ENCODE assay signal across 9 cellular contexts in the genomic region with DNA sequence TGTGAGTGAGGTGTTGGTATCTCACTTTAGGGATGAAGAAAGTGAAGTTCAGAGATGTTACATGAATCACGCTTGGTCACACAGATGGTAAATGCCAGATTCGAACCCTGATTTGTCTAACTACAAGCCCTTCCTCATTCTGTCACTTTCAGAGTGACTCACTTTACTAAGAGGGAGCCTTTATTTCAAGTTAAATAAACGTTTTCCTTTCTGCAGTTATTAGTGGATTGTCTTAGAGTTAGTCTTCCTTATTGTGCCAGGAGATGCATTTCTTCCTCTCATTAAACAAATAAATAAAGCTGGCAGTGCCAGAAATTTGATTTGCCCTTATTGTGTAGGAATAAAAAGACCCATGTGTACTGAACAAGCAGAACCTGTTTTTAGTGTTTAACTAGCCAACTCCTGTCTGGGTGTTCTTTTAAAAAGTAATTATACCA.
DNase-seq lines count a peak whose midpoint lies in the region; TF ChIP-seq lines count a peak whose summit lies in the region.
"Had no signal": no experiment of that assay in that cellular context is flagged by ENCODE, and none has a peak within 500 bp of the region (broad histone marks: within the 10 kb centered on the region; RNA-seq: fewer than 3 reads in every experiment).

No MANE protein-coding gene starts in this region.

- peak overlapping the region; percentile 85 for H3K27ac Mint-ChIP-seq in activated T-cell treated with anti-CD3 and anti-CD28 coated beads, Interleukin-2, amount 50 U/mL, for 24 hours
- H3K27ac Mint-ChIP-seq in Caco-2 (ENCODE audit: unreplicated experiment): no peak overlapping the region

- TF ChIP-seq EP300 in stomach (IDR thresholded peaks at IDR 0.05): no peak

- H3K36me3 ChIP-seq in colonic mucosa: no peaks in the 10 kb centered on the region
- H3K36me3 ChIP-seq in stomach: no peaks in the 10 kb centered on the region
- H3K36me3 ChIP-seq in Caco-2 (ENCODE audit: control insufficient read depth, insufficient read depth, low read length): peaks cover 1% of the 10 kb centered on the region; the same call in 1 of the 2 replicates
- peaks cover 14% of the 10 kb centered on the region; the same call in 1 of the 2 replicates for H3K36me3 ChIP-seq in MG63

- peaks cover 40% of the 10 kb centered on the region for H3K36me3 Mint-ChIP-seq in activated T-cell treated with anti-CD3 and anti-CD28 coated beads, Interleukin-2, amount 50 U/mL, for 24 hours (ENCODE audit: low read depth)
- peaks cover 20% of the 10 kb centered on the region for H3K36me3 Mint-ChIP-seq in Caco-2 (ENCODE audit: insufficient read depth, unreplicated experiment)

- peaks cover 20% of the 10 kb centered on the region for H3K4me1 ChIP-seq in colonic mucosa
- peaks cover 34 to 67% (median 46%) of the 10 kb centered on the region in 4 donors for H3K4me1 ChIP-seq in stomach
- no peaks in the 10 kb centered on the region; the same call in none of the 2 replicates for H3K4me1 ChIP-seq in Caco-2

- 11 to 27% (median 15%) methylated on average over 3 of the region's 3 CpGs for WGBS in stomach, 5 donors

- H3K27me3 ChIP-seq in colonic mucosa (no peaks in the 10 kb centered on the region), stomach (no peaks in the 10 kb centered on the region), Caco-2 (replicated peaks; ENCODE audit: control insufficient read depth, insufficient read depth, low read length) (no peaks in the 10 kb centered on the region), MG63 (no peaks in the 10 kb centered on the region)

- H3K4me1 Mint-ChIP-seq in activated T-cell treated with anti-CD3 and anti-CD28 coated beads, Interleukin-2, amount 50 U/mL, for 24 hours (ENCODE audit: low read depth): peaks cover 81% of the 10 kb centered on the region
- peaks cover 26% of the 10 kb centered on the region for H3K4me1 Mint-ChIP-seq in Caco-2 (ENCODE audit: low read depth, unreplicated experiment)

- CTCF ChIA-PET in Caco-2 (lab: Charles Lee): no interaction called here

- TF ChIP-seq CTCF in colonic mucosa (IDR thresholded peaks at IDR 0.05) (no peak), stomach (IDR thresholded peaks at IDR 0.05) (no peak), Caco-2 (IDR thresholded peaks at IDR 0.05; ENCODE audit: insufficient read depth in 1 of 2, low read depth in 1 of 2, low read length in 1 of 2, severe bottlenecking in 1 of 2, unreplicated experiment in 1 of 2) (no peak)

- peak overlapping the region; percentile 3 for H3K4me3 Mint-ChIP-seq in activated T-cell treated with anti-CD3 and anti-CD28 coated beads, Interleukin-2, amount 50 U/mL, for 24 hours
- no peak overlapping the region for H3K4me3 Mint-ChIP-seq in Caco-2 (ENCODE audit: unreplicated experiment)

- H3K27ac ChIP-seq in colonic mucosa (peak overlapping the region; percentile 81), stomach (peak overlapping the region; percentile 6 to 85 (median 81))

- H3K9ac ChIP-seq in colonic mucosa (ENCODE audit: low read depth in 2 of 2, low read length in 2 of 2): peak overlapping the region in 1 of 2 donors; percentile 72

- no peaks in the 10 kb centered on the region for H3K9me3 ChIP-seq in colonic mucosa
- H3K9me3 ChIP-seq in stomach: no peaks in the 10 kb centered on the region
- H3K9me3 ChIP-seq in Caco-2: no peaks in the 10 kb centered on the region
- no peaks in the 10 kb centered on the region; the same call in 1 of the 2 replicates for H3K9me3 ChIP-seq in MG63

- intact Hi-C loops in colonic mucosa (cut with DNase I): no loop called here
- intact Hi-C loops in stomach (cut with DNase I; ENCODE audit: low total_unique reads): no loop called here
- intact Hi-C loops in Caco-2 (cut with micrococcal nuclease; ENCODE audit: unreplicated experiment): no loop called here

- no peak overlapping the region for H3K4me3 ChIP-seq in colonic mucosa
- H3K4me3 ChIP-seq in stomach: peak overlapping the region in 2 of 4 donors; percentile 23 to 27
- no peak overlapping the region for H3K4me3 ChIP-seq in Caco-2 (ENCODE audit: low read depth, low read length)
- no peak overlapping the region for H3K4me3 ChIP-seq in MG63

- no TSS peak for BruUV-seq in Caco-2 (replicated peaks; lab: Mats Ljungman, UMichigan)

- no peak for DNase-seq in activated T-cell treated with anti-CD3 and anti-CD28 coated beads, Interleukin-2, amount 50 U/mL, for 24 hours
- DNase-seq in activated T-cell treated with anti-CD3 and anti-CD28 coated beads, Interleukin-2, amount 50 U/mL, for 48 hours: no peak
- peak; percentile 74 for DNase-seq in NCI-H1105 treated with DMSO at 0.1 percent for 48 hours (lab: John Stamatoyannopoulos, UW)
- no peak for DNase-seq in colonic mucosa
- DNase-seq in stomach: no peak
- DNase-seq in Caco-2: no peak
- no peak for DNase-seq in MG63
- DNase-seq in NCI-H1694 (lab: John Stamatoyannopoulos, UW): no peak
- DNase-seq: foreskin melanocyte had no signal

- no peak for TF ChIP-seq POLR2A in stomach (IDR thresholded peaks at IDR 0.05)

- H3K9me3 Mint-ChIP-seq in activated T-cell treated with anti-CD3 and anti-CD28 coated beads, Interleukin-2, amount 50 U/mL, for 24 hours: no peaks in the 10 kb centered on the region
- no peaks in the 10 kb centered on the region for H3K9me3 Mint-ChIP-seq in Caco-2 (ENCODE audit: unreplicated experiment)

- no peaks in the 10 kb centered on the region for H3K27me3 Mint-ChIP-seq in activated T-cell treated with anti-CD3 and anti-CD28 coated beads, Interleukin-2, amount 50 U/mL, for 24 hours
- H3K27me3 Mint-ChIP-seq in Caco-2 (ENCODE audit: insufficient read depth, unreplicated experiment): no peaks in the 10 kb centered on the region

- POLR2A ChIA-PET in Caco-2 (lab: Charles Lee): no interaction called here
